Comparison of ENCODE assay signal across 1 cellular context in genomic region chr14:28768549-28768870, GRCh38.
TF ChIP-seq lines count a peak whose summit lies in the region.

No MANE protein-coding gene starts in this region.

TF ChIP-seq in H1, 55 proteins besides CTCF, POLR2A, EP300 and RAD21:
- TF ChIP-seq, protein P1, sequence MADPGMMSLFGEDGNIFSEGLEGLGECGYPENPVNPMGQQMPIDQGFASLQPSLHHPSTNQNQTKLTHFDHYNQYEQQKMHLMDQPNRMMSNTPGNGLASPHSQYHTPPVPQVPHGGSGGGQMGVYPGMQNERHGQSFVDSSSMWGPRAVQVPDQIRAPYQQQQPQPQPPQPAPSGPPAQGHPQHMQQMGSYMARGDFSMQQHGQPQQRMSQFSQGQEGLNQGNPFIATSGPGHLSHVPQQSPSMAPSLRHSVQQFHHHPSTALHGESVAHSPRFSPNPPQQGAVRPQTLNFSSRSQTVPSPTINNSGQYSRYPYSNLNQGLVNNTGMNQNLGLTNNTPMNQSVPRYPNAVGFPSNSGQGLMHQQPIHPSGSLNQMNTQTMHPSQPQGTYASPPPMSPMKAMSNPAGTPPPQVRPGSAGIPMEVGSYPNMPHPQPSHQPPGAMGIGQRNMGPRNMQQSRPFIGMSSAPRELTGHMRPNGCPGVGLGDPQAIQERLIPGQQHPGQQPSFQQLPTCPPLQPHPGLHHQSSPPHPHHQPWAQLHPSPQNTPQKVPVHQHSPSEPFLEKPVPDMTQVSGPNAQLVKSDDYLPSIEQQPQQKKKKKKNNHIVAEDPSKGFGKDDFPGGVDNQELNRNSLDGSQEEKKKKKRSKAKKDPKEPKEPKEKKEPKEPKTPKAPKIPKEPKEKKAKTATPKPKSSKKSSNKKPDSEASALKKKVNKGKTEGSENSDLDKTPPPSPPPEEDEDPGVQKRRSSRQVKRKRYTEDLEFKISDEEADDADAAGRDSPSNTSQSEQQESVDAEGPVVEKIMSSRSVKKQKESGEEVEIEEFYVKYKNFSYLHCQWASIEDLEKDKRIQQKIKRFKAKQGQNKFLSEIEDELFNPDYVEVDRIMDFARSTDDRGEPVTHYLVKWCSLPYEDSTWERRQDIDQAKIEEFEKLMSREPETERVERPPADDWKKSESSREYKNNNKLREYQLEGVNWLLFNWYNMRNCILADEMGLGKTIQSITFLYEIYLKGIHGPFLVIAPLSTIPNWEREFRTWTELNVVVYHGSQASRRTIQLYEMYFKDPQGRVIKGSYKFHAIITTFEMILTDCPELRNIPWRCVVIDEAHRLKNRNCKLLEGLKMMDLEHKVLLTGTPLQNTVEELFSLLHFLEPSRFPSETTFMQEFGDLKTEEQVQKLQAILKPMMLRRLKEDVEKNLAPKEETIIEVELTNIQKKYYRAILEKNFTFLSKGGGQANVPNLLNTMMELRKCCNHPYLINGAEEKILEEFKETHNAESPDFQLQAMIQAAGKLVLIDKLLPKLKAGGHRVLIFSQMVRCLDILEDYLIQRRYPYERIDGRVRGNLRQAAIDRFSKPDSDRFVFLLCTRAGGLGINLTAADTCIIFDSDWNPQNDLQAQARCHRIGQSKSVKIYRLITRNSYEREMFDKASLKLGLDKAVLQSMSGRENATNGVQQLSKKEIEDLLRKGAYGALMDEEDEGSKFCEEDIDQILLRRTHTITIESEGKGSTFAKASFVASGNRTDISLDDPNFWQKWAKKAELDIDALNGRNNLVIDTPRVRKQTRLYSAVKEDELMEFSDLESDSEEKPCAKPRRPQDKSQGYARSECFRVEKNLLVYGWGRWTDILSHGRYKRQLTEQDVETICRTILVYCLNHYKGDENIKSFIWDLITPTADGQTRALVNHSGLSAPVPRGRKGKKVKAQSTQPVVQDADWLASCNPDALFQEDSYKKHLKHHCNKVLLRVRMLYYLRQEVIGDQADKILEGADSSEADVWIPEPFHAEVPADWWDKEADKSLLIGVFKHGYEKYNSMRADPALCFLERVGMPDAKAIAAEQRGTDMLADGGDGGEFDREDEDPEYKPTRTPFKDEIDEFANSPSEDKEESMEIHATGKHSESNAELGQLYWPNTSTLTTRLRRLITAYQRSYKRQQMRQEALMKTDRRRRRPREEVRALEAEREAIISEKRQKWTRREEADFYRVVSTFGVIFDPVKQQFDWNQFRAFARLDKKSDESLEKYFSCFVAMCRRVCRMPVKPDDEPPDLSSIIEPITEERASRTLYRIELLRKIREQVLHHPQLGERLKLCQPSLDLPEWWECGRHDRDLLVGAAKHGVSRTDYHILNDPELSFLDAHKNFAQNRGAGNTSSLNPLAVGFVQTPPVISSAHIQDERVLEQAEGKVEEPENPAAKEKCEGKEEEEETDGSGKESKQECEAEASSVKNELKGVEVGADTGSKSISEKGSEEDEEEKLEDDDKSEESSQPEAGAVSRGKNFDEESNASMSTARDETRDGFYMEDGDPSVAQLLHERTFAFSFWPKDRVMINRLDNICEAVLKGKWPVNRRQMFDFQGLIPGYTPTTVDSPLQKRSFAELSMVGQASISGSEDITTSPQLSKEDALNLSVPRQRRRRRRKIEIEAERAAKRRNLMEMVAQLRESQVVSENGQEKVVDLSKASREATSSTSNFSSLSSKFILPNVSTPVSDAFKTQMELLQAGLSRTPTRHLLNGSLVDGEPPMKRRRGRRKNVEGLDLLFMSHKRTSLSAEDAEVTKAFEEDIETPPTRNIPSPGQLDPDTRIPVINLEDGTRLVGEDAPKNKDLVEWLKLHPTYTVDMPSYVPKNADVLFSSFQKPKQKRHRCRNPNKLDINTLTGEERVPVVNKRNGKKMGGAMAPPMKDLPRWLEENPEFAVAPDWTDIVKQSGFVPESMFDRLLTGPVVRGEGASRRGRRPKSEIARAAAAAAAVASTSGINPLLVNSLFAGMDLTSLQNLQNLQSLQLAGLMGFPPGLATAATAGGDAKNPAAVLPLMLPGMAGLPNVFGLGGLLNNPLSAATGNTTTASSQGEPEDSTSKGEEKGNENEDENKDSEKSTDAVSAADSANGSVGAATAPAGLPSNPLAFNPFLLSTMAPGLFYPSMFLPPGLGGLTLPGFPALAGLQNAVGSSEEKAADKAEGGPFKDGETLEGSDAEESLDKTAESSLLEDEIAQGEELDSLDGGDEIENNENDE (IDR thresholded peaks at IDR 0.05; ENCODE audit: insufficient replicate concordance, low read length): no peak
- TF ChIP-seq EZH2 (IDR thresholded peaks at IDR 0.05; ENCODE audit: low read depth, low read length, severe bottlenecking) (peak; percentile 88), SUZ12 (IDR thresholded peaks at IDR 0.05; ENCODE audit: low read length) (no peak), CREB1 (IDR thresholded peaks at IDR 0.05) (no peak), CEBPB (IDR thresholded peaks at IDR 0.05; ENCODE audit: low read depth, low read length) (no peak), HDAC6 (IDR thresholded peaks at IDR 0.05; ENCODE audit: low read depth, low read length) (no peak), MAFK (IDR thresholded peaks at IDR 0.05; ENCODE audit: low read depth, low read length) (no peak), TAF7 (optimal IDR thresholded peaks at IDR 0.05; ENCODE audit: borderline replicate concordance, low read depth, low read length) (no peak), KDM5A (IDR thresholded peaks at IDR 0.05; ENCODE audit: low read length) (no peak)
